8 cellular contexts compared by ENCODE assay signal in the genomic region with DNA sequence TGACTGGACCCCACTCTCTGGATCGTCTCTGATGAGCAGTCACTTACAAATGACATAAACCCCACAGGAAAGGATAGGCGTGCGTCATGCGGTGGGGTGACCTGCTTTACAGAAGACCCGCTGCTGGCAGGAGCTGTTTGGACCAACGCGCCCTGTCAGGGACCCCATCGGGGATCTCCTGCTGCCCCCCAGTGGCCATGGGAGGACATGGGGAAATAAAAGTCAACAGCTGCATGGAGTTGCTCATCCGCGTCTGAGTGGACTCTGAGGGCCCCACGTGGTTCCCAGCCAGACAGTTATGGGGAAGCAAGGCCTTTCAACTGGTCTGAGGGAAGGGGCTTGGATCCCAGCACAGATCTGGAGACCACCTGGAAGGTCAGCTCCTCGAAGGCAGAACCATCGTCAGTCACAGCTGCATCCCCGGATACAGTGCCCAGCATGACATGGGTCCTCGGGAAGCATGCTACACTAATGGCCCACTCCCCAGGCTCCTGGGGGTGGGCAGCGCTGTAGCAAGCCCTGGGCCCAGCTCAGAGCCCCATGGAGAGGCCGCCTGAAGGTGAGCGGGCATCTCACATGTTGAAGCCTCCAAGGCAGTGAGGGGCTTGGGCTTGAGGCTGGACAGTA. TPM values are rescaled to one million over a fixed set of nuclear protein-coding genes. Genes with fewer than 3 reads are reported as not detected.
DNase-seq lines count a peak whose midpoint lies in the region; ATAC-seq and TF ChIP-seq lines count a peak whose summit lies in the region.

No MANE protein-coding gene starts in this region.

- H3K9me3 ChIP-seq in lower lobe of right lung = no peaks in the 10 kb centered on the region

- no peaks in the 10 kb centered on the region for H3K36me3 ChIP-seq in lower lobe of right lung

- ATAC-seq in HG02981 (IDR thresholded peaks at IDR 0.05; ENCODE audit: unreplicated experiment) (peak; percentile 51), lower lobe of right lung (peak; percentile 85 to 87), GM19452 (IDR thresholded peaks at IDR 0.05; ENCODE audit: unreplicated experiment) (no peak)

- peaks cover 4% of the 10 kb centered on the region for H3K27me3 ChIP-seq in lower lobe of right lung (ENCODE audit: low read depth)

- intact Hi-C loops in lower lobe of right lung (cut with DNase I) = no loop called here

- H3K4me1 ChIP-seq in lower lobe of right lung = peaks cover 26% of the 10 kb centered on the region

- H3K27ac ChIP-seq in lower lobe of right lung = no peak overlapping the region

- TF ChIP-seq CTCF in lower lobe of right lung (IDR thresholded peaks at IDR 0.05) = peak; percentile 91

- DNase-seq in DMS 273 (lab: John Stamatoyannopoulos, UW; ENCODE audit: unreplicated experiment) (peak; percentile 88), NCI-H526 (lab: John Stamatoyannopoulos, UW) (peak; percentile 49 to 87), dedifferentiated amniotic fluid mesenchymal stem cell (ENCODE audit: extremely low spot score) (peak; percentile 73), lower lobe of right lung (peak; percentile 87)
- peak; percentile 77 for DNase-seq in activated CD4-positive, alpha-beta T cell treated with anti-CD3 and anti-CD28 coated beads, Interleukin-2, amount 50 U/mL, for 1 hour
- DNase-seq in stimulated activated CD4-positive, alpha-beta T cell treated with anti-CD3 and anti-CD28 coated beads, TNF-alpha, amount 100 ng/mL, for 24 hours (ENCODE audit: low read depth in 3 of 3) = peak; percentile 50 to 79 (median 65)

- H3K4me3 ChIP-seq in lower lobe of right lung = no peak overlapping the region

RNA-seq across cellular contexts. Expression of a gene that starts 32.1 kb away (rescaled TPM):
- total RNA-seq in lower lobe of right lung = 14.5 TPM

RNA-seq across cellular contexts. Expression of a gene that starts 46.4 kb away (rescaled TPM):
- 2.0 TPM for total RNA-seq in lower lobe of right lung
